1 cellular context compared by ENCODE assay signal in genomic region chr17:81237591-81238489, GRCh38.
TF ChIP-seq lines count a peak whose summit lies in the region.

No MANE protein-coding gene starts in this region.

TF ChIP-seq in WTC11, 78 proteins besides CTCF, POLR2A, EP300 and RAD21 (continued from another document):
- TF ChIP-seq, protein P1, sequence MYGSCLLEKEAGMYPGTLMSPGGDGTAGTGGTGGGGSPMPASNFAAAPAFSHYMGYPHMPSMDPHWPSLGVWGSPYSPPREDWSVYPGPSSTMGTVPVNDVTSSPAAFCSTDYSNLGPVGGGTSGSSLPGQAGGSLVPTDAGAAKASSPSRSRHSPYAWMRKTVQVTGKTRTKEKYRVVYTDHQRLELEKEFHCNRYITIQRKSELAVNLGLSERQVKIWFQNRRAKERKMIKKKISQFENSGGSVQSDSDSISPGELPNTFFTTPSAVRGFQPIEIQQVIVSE (CRISPR knock-in tag; IDR thresholded peaks at IDR 0.05; ENCODE audit: borderline replicate concordance), result no peak
- no peak for TF ChIP-seq EMX1 (CRISPR knock-in tag; IDR thresholded peaks at IDR 0.05)
